ENCODE assay signal across 13 cellular contexts in genomic region chr19:42989186-42989585, GRCh38. TPM values are rescaled to one million over a fixed set of nuclear protein-coding genes. Genes with fewer than 3 reads are reported as not detected.
"Had no signal": no experiment of that assay in that cellular context is flagged by ENCODE, and none has a peak within 500 bp of the region (broad histone marks: within the 10 kb centered on the region; RNA-seq: fewer than 3 reads in every experiment).

No MANE protein-coding gene starts in this region.

RNA-seq across cellular contexts. Expression of gene PSG11, which starts 37.1 kb away (rescaled TPM):
- total RNA-seq: activated CD4-positive, alpha-beta T cell treated with anti-CD3 and anti-CD28 coated beads for 36 hours; activated CD4-positive, alpha-beta T cell treated with anti-CD3 and anti-CD28 coated beads, Interleukin-2, amount 10 ng/mL, durations not matched to agents 7 days and 5 days; activated CD8-positive, alpha-beta T cell treated with anti-CD3 and anti-CD28 coated beads, Interleukin-2, amount 10 ng/mL, durations not matched to agents 7 days and 5 days; activated naive CD8-positive, alpha-beta T cell treated with anti-CD3 and anti-CD28 coated beads, Interleukin-2, amount 10 ng/mL, durations not matched to agents 7 days and 5 days; activated T-helper 2 cell treated with anti-CD3 and anti-CD28 coated beads, Interferon-gamma antibody, Interleukin-2, Interleukin-4, amounts not matched to agents 10 μg/mL and 5 μg/mL and 100 μg/mL, durations not matched to agents 14 hours and 24 hours and 36 hours; ascending aorta; body of pancreas; breast epithelium; LHCN-M2; RPMI7951; SJSA1; WTC11 had no signal
- polyA plus RNA-seq: adipose tissue had no signal

RNA-seq across cellular contexts. Expression of gene PSG7, which starts 52.2 kb away (rescaled TPM):
- total RNA-seq: activated CD4-positive, alpha-beta T cell treated with anti-CD3 and anti-CD28 coated beads for 36 hours; activated CD4-positive, alpha-beta T cell treated with anti-CD3 and anti-CD28 coated beads, Interleukin-2, amount 10 ng/mL, durations not matched to agents 7 days and 5 days; activated CD8-positive, alpha-beta T cell treated with anti-CD3 and anti-CD28 coated beads, Interleukin-2, amount 10 ng/mL, durations not matched to agents 7 days and 5 days; activated naive CD8-positive, alpha-beta T cell treated with anti-CD3 and anti-CD28 coated beads, Interleukin-2, amount 10 ng/mL, durations not matched to agents 7 days and 5 days; activated T-helper 2 cell treated with anti-CD3 and anti-CD28 coated beads, Interferon-gamma antibody, Interleukin-2, Interleukin-4, amounts not matched to agents 10 μg/mL and 5 μg/mL and 100 μg/mL, durations not matched to agents 14 hours and 24 hours and 36 hours; ascending aorta; body of pancreas; breast epithelium; LHCN-M2; RPMI7951; SJSA1; WTC11 had no signal
- polyA plus RNA-seq: adipose tissue had no signal
